In the genomic region with DNA sequence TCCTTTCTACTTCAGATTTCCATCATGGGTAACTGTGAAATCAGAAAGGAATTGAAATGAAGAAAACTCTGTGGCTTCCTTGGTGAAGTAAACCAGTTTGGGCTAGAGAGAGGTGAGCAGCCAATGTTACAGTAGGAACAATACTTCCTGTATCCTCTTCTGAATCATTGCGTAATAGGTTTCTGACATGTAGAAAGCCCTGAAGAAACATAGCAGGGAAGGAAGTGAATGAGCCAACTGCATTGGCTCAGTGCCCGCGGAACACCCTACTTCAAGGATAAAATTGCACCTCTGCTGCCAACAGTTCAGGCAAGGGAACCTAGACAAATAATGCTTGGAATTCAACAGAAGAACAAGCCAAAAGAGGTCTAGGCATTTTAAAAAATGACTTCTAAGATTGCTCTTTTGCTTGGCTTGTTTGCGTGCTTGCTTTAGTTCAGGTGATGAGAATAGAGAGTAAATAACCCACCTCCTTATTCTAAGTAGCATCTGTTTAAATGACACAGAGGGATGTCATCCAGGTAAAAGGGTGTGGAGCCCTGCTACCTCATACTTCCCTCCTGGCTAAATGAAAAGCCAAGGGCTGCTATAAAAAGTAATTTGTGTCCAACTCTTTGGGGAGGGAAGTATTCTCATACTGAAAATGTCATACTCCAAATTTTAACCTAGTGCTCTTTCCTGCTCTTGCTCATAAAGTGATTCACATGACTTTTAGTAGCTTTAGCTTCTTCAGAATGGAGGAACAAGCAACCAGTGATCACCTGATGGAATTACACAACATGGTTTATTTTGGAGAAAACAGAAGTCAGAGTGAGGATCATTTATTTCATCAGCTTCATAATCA, we compare ENCODE assay signal across 8 cellular contexts. TPM values are rescaled to one million over a fixed set of nuclear protein-coding genes. Genes with fewer than 3 reads are reported as not detected.
A peak's percentile ranks its signal among the peaks of the same experiment; 100 is the strongest.
DNase-seq lines count a peak whose midpoint lies in the region; ATAC-seq, FAIRE-seq and TF ChIP-seq lines count a peak whose summit lies in the region.

No MANE protein-coding gene starts in this region.

- H3K4me1 ChIP-seq in OCI-LY3 (ENCODE audit: low read length) = peaks cover 58% of the 10 kb centered on the region
- H3K4me1 ChIP-seq in right cardiac atrium (ENCODE audit: control insufficient read depth, insufficient read depth, low read length) = peaks cover 4% of the 10 kb centered on the region
- peaks cover 28 to 35% (median 32%) of the 10 kb centered on the region in 3 donors for H3K4me1 ChIP-seq in skeletal muscle tissue (ENCODE audit: control insufficient read depth in 3 of 3, insufficient read depth in 3 of 3, low read length in 3 of 3)

- peak; percentile 80 for ATAC-seq in GM19468 (IDR thresholded peaks at IDR 0.05; ENCODE audit: extremely low read depth, unreplicated experiment)
- ATAC-seq in right cardiac atrium = peak; percentile 93 to 96

- intact Hi-C loops in right cardiac atrium (cut with DNase I) = no loop called here

- H3K27ac ChIP-seq in OCI-LY3 (ENCODE audit: low read length) = peak overlapping the region; percentile 90
- peak overlapping the region; percentile 13 for H3K27ac ChIP-seq in right cardiac atrium (ENCODE audit: low read length)
- H3K27ac ChIP-seq in skeletal muscle tissue (ENCODE audit: low read depth, low read length) = peak overlapping the region; percentile 85

- peak; percentile 82 for DNase-seq in Caki2 (ENCODE audit: low read depth)
- DNase-seq in HK-2 (ENCODE audit: unreplicated experiment) = peak; percentile 66
- DNase-seq in amniotic epithelial cell (ENCODE audit: low read depth) = peak; percentile 94
- peak; percentile 93 to 98 (median 94) for DNase-seq in right cardiac atrium
- no peak for DNase-seq in D721Med (ENCODE audit: insufficient read length, low spot score)

- H3K4me3 ChIP-seq in OCI-LY3 (ENCODE audit: low read length) = peak overlapping the region; percentile 65
- H3K4me3 ChIP-seq in right cardiac atrium (ENCODE audit: low read length) = no peak overlapping the region
- H3K4me3 ChIP-seq in skeletal muscle tissue (ENCODE audit: low read length in 3 of 3) = peak overlapping the region in 2 of 3 donors; percentile 19 to 54

- no peaks in the 10 kb centered on the region for H4K20me1 ChIP-seq in OCI-LY3 (ENCODE audit: insufficient read depth, low read length)

- H3K36me3 ChIP-seq in OCI-LY3 (replicated peaks; ENCODE audit: low read depth, low read length) (no peaks in the 10 kb centered on the region), skeletal muscle tissue (ENCODE audit: control insufficient read depth in 3 of 3, insufficient read depth in 3 of 3, low read length in 3 of 3) (no peaks in the 10 kb centered on the region)

- FAIRE-seq in D721Med (lab: Jason Lieb, UNC) = no peak

- no peaks in the 10 kb centered on the region for H3K79me2 ChIP-seq in OCI-LY3 (ENCODE audit: low read length)

- in situ Hi-C loops in Caki2 (cut with HindIII; ENCODE audit: low pct_unique_long_range_greater_than_20kb, low sequenced_read_pairs) = no loop called here

- TF ChIP-seq CTCF in OCI-LY3 (IDR thresholded peaks at IDR 0.05; ENCODE audit: low read depth, low read length) (no peak), D721Med (IDR thresholded peaks at IDR 0.05; ENCODE audit: insufficient read depth, missing control alignments) (no peak)

- H3K27me3 ChIP-seq in OCI-LY3 (ENCODE audit: low read depth, low read length) (no peaks in the 10 kb centered on the region), right cardiac atrium (ENCODE audit: control insufficient read depth, insufficient read depth) (no peaks in the 10 kb centered on the region), skeletal muscle tissue (ENCODE audit: control insufficient read depth in 3 of 3, insufficient read depth in 3 of 3, low read length in 3 of 3) (no peaks in the 10 kb centered on the region)

- H2AFZ ChIP-seq in OCI-LY3 (ENCODE audit: low read depth, low read length) = no peak overlapping the region

- H3K4me2 ChIP-seq in OCI-LY3 (ENCODE audit: low read length) = peak overlapping the region; percentile 82

- H3K9ac ChIP-seq in OCI-LY3 (ENCODE audit: low read length) (peak overlapping the region; percentile 56), skeletal muscle tissue (ENCODE audit: low read depth in 1 of 3, low read length in 3 of 3) (peak overlapping the region in 1 of 3 donors; percentile 72)

- H3K9me3 ChIP-seq in OCI-LY3 (ENCODE audit: insufficient read depth, low read length) = no peaks in the 10 kb centered on the region
- H3K9me3 ChIP-seq in right cardiac atrium (ENCODE audit: control insufficient read depth, low read length) = no peaks in the 10 kb centered on the region
- no peaks in the 10 kb centered on the region for H3K9me3 ChIP-seq in skeletal muscle tissue (ENCODE audit: control insufficient read depth in 3 of 3, low read length in 3 of 3)

- WGBS in right cardiac atrium = 14% methylated on average over 4 of the region's 4 CpGs

RNA-seq across cellular contexts. Expression of a gene that starts 30.0 kb away (rescaled TPM):
- total RNA-seq in Caki2 (2014; rRNA removed; shearing (Covaris generic); ENCODE audit: low replicate concordance) = 18.7 and 36.8 TPM in 2 replicates
- total RNA-seq in right cardiac atrium = 10 to 100 TPM; 34.4 to 39.7 (median 37.8) TPM
- 32.6 TPM for polyA plus RNA-seq in right cardiac atrium
- total RNA-seq in skeletal muscle tissue = 23.5 TPM

Comparison
In these comparisons a context has a peak if more than half of its experiments do, and no peak if none do; other contexts are left out.
1. H3K27ac ChIP-seq: peak in every context shown above with its lines; median percentile 90 in OCI-LY3; 85 in skeletal muscle tissue; 13 in right cardiac atrium.